26 cellular contexts compared by ENCODE assay signal in the genomic region with DNA sequence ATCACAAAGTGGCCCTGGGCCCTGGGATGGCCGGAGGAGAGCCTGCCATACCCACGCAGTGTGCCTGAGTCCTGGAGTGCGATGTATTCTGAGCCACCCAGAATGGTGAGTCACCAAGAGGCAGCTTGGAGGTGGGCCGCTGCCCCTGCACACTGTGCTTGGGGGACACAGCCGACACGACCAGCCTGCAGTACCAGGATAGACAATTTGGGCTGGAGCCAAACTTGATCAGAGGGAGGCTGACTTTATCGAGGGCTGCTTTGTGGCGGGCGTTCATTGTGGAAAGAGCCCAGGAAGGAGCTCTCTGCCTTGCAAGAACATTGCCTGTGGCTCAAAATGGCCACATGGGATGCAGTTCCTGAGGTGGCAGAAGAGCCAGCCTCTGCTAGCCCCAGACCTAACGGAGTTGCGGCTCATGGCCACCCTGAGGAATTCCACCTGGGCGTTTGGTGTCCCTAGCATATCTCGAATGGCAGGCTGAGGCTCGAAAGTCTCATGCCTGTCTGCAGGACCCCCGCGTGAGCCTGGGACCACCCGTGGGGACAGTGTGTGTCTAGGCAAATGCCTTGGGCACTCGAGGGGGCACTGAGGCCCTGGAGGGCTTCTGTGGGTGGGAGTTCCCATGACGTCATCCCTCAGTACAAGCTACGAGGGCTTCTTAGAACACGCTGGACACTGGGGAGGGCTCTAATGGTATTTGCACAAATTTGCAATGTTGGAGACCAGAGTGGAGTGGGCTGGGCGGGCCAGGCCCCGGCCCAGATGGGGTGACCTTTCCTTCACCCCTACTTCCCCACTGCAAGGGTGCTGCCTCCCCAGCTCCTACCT.
"Had no signal": no experiment of that assay in that cellular context is flagged by ENCODE, and none has a peak within 500 bp of the region (broad histone marks: within the 10 kb centered on the region; RNA-seq: fewer than 3 reads in every experiment).

No MANE protein-coding gene starts in this region.

- H3K4me3 Mint-ChIP-seq: activated CD8-positive, alpha-beta T cell treated with anti-CD3 and anti-CD28 coated beads, Interleukin-2, amount 10 ng/mL, durations not matched to agents 7 days and 5 days; endodermal cell; natural killer cell treated with Interleukin-12 subunit alpha and Interleukin-12 subunit beta and Interleukin-15 and Interleukin-18, amount 100 ng/mL, for 72 hours had no signal

- H3K27ac ChIP-seq: adrenal gland, breast epithelium, coronary artery, epithelial cell of prostate, neutrophil, pancreas, sigmoid colon, thoracic aorta, upper lobe of left lung, WERI-Rb-1 had no signal

- H3K4me3 ChIP-seq: adrenal gland, breast epithelium, gastroesophageal sphincter, pancreas, sigmoid colon, upper lobe of left lung had no signal

- H3K4me1 ChIP-seq: breast epithelium, pancreas had no signal

- DNase-seq: activated CD4-positive, alpha-beta T cell treated with anti-CD3 and anti-CD28 coated beads for 1 hour; activated CD4-positive, alpha-beta T cell treated with anti-CD3 and anti-CD28 coated beads, Interleukin-2, amount 50 U/mL, for 1 hour; activated CD8-positive, alpha-beta T cell treated with anti-CD3 and anti-CD28 coated beads, Interleukin-2, amount 10 ng/mL, durations not matched to agents 7 days and 5 days; activated T-cell treated with anti-CD3 and anti-CD28 coated beads, Interleukin-2, amount 50 U/mL, for 1 hour; adrenal gland; cerebellar nuclear complex; endodermal cell; head of caudate nucleus; left cardiac atrium; midbrain; sigmoid colon; stimulated activated CD4-positive, alpha-beta T cell treated with anti-CD3 and anti-CD28 coated beads, Interleukin-2, amount 100 ng/mL, for 48 hours; stimulated activated CD8-positive, alpha-beta memory T cell treated with anti-CD3 and anti-CD28 coated beads, Interleukin-4, amount 100 ng/mL, for 48 hours; stimulated activated naive CD4-positive, alpha-beta T cell; T-helper 1 cell; upper lobe of left lung; WERI-Rb-1 had no signal

- H3K27ac Mint-ChIP-seq: activated CD8-positive, alpha-beta T cell treated with anti-CD3 and anti-CD28 coated beads, Interleukin-2, amount 10 ng/mL, durations not matched to agents 7 days and 5 days; activated naive CD4-positive, alpha-beta T cell treated with anti-CD3 and anti-CD28 coated beads, Interleukin-2, amount 50 U/mL, for 72 hours; endodermal cell; natural killer cell treated with Interleukin-12 subunit alpha and Interleukin-12 subunit beta and Interleukin-15 and Interleukin-18, amount 100 ng/mL, for 72 hours had no signal

- H3K36me3 ChIP-seq: adrenal gland, breast epithelium, gastroesophageal sphincter, neutrophil, pancreas, sigmoid colon, thoracic aorta, upper lobe of left lung, WERI-Rb-1 had no signal

- H3K9me3 Mint-ChIP-seq: activated naive CD4-positive, alpha-beta T cell treated with anti-CD3 and anti-CD28 coated beads, Interleukin-2, amount 50 U/mL, for 72 hours; endodermal cell; natural killer cell treated with Interleukin-12 subunit alpha and Interleukin-12 subunit beta and Interleukin-15 and Interleukin-18, amount 100 ng/mL, for 72 hours had no signal

- ATAC-seq: gastroesophageal sphincter had no signal

- H3K27me3 ChIP-seq: adrenal gland, breast epithelium, gastroesophageal sphincter, pancreas, sigmoid colon, upper lobe of left lung had no signal

- H3K27me3 Mint-ChIP-seq: natural killer cell treated with Interleukin-12 subunit alpha and Interleukin-12 subunit beta and Interleukin-15 and Interleukin-18, amount 100 ng/mL, for 72 hours had no signal

- H3K36me3 Mint-ChIP-seq: activated naive CD4-positive, alpha-beta T cell treated with anti-CD3 and anti-CD28 coated beads, Interleukin-2, amount 50 U/mL, for 72 hours; natural killer cell treated with Interleukin-12 subunit alpha and Interleukin-12 subunit beta and Interleukin-15 and Interleukin-18, amount 100 ng/mL, for 72 hours had no signal

- H3K9me3 ChIP-seq: adrenal gland, breast epithelium, gastroesophageal sphincter, neutrophil, pancreas, sigmoid colon, thoracic aorta, upper lobe of left lung had no signal
